Comparison of ENCODE assay signal across 1 cellular context in the genomic region with DNA sequence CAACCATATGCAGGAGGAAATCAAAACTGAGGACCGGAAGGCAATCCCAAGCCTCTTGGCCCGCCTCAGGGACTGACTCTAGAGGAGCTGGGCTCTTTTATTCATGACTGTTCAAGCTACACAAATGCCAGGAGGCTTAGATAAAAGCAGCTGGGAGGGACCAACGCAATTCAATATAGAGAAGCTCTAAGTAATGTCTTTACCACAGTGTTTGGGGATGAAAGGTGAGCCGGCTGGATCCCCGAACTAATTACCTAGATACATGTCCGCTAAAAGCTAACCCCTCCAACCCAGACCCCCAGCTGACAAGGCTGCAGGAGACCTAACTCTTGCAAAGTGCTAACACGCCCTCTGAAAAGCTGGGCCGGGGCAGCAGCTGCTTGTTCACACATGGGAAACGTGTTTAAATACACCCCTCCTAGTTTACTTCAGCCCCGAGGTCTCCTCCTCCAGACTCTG.
TF ChIP-seq lines count a peak whose summit lies in the region.

No MANE protein-coding gene starts in this region.

TF ChIP-seq in GM23338, 12 proteins besides CTCF, POLR2A, EP300 and RAD21 (continued from another document):
- TF ChIP-seq JUNB (IDR thresholded peaks at IDR 0.05; ENCODE audit: unreplicated experiment), result no peak
